In genomic region chr10:5092848-5093790, GRCh38 we compare ENCODE assay signal across 18 cellular contexts. TPM values are rescaled to one million over a fixed set of nuclear protein-coding genes. Genes with fewer than 3 reads are reported as not detected.
"Had no signal": no experiment of that assay in that cellular context is flagged by ENCODE, and none has a peak within 500 bp of the region (broad histone marks: within the 10 kb centered on the region; RNA-seq: fewer than 3 reads in every experiment).

No MANE protein-coding gene starts in this region.

- H3K27ac ChIP-seq: brain microvascular endothelial cell, lower lobe of right lung, right atrium auricular region had no signal

- H3K36me3 Mint-ChIP-seq: activated naive CD8-positive, alpha-beta T cell treated with anti-CD3 and anti-CD28 coated beads, Interleukin-2, amount 10 ng/mL, durations not matched to agents 7 days and 5 days had no signal

- H3K36me3 ChIP-seq: brain microvascular endothelial cell, right atrium auricular region had no signal

- H3K9me3 ChIP-seq: lower lobe of right lung had no signal

- H3K4me3 Mint-ChIP-seq: activated B cell treated with CpG ODN at 0.5 μM for 24 hours; activated CD4-positive, alpha-beta memory T cell treated with anti-CD3 and anti-CD28 coated beads for 36 hours; activated naive CD8-positive, alpha-beta T cell treated with anti-CD3 and anti-CD28 coated beads, Interleukin-2, amount 10 ng/mL, durations not matched to agents 7 days and 5 days; nephron; stimulated activated naive CD8-positive, alpha-beta T cell treated with anti-CD3 and anti-CD28 coated beads, Interleukin-15, amount 100 ng/mL, for 72 hours; T-helper 2 cell treated with Interferon-gamma antibody and Interleukin-4, amounts not matched to agents 5 μg/mL and 100 μg/mL, for 36 hours had no signal

- H3K9me3 Mint-ChIP-seq: activated naive CD8-positive, alpha-beta T cell treated with anti-CD3 and anti-CD28 coated beads, Interleukin-2, amount 10 ng/mL, durations not matched to agents 7 days and 5 days; T-helper 2 cell treated with Interferon-gamma antibody and Interleukin-4, amounts not matched to agents 5 μg/mL and 100 μg/mL, for 36 hours had no signal

- H3K27ac Mint-ChIP-seq: activated B cell treated with CpG ODN at 0.5 μM for 24 hours; activated CD4-positive, alpha-beta memory T cell treated with anti-CD3 and anti-CD28 coated beads for 36 hours; activated naive CD8-positive, alpha-beta T cell treated with anti-CD3 and anti-CD28 coated beads, Interleukin-2, amount 10 ng/mL, durations not matched to agents 7 days and 5 days; nephron; stimulated activated naive CD8-positive, alpha-beta T cell treated with anti-CD3 and anti-CD28 coated beads, Interleukin-15, amount 100 ng/mL, for 72 hours; T-helper 2 cell treated with Interferon-gamma antibody and Interleukin-4, amounts not matched to agents 5 μg/mL and 100 μg/mL, for 36 hours had no signal

- DNase-seq: activated B cell treated with CpG ODN at 0.5 μM for 24 hours; activated CD4-positive, alpha-beta memory T cell treated with anti-CD3 and anti-CD28 coated beads for 36 hours; activated CD4-positive, alpha-beta T cell treated with anti-CD3 and anti-CD28 coated beads for 4 hours; activated naive CD8-positive, alpha-beta T cell treated with anti-CD3 and anti-CD28 coated beads, Interleukin-2, amount 10 ng/mL, durations not matched to agents 7 days and 5 days; activated T-cell treated with anti-CD3 and anti-CD28 coated beads for 4 hours; brain microvascular endothelial cell; cortex of kidney; left cardiac atrium; lower lobe of right lung; midbrain; occipital lobe; stimulated activated CD4-positive, alpha-beta T cell treated with anti-CD3 and anti-CD28 coated beads, Interleukin-15, amount 100 ng/mL, for 24 hours; stimulated activated CD4-positive, alpha-beta T cell treated with anti-CD3 and anti-CD28 coated beads, Interleukin-2, amount 100 ng/mL, for 48 hours; stimulated activated naive CD8-positive, alpha-beta T cell treated with anti-CD3 and anti-CD28 coated beads, Interleukin-15, amount 100 ng/mL, for 72 hours; trophoblast cell had no signal

- H3K27me3 ChIP-seq: brain microvascular endothelial cell, right atrium auricular region had no signal

- H3K4me1 Mint-ChIP-seq: nephron; stimulated activated naive CD8-positive, alpha-beta T cell treated with anti-CD3 and anti-CD28 coated beads, Interleukin-15, amount 100 ng/mL, for 72 hours had no signal

RNA-seq across cellular contexts. Expression of gene AKR1C3, which starts 1.1 kb away (rescaled TPM):
- total RNA-seq: activated B cell treated with CpG ODN at 0.5 μM for 24 hours had no signal
